ENCODE assay signal across 20 cellular contexts in genomic region chr12:121648458-121649028, GRCh38.
A peak's percentile ranks its signal among the peaks of the same experiment; 100 is the strongest.
DNase-seq lines count a peak whose midpoint lies in the region; ATAC-seq and TF ChIP-seq lines count a peak whose summit lies in the region.
"Had no signal": no experiment of that assay in that cellular context is flagged by ENCODE, and none has a peak within 500 bp of the region (broad histone marks: within the 10 kb centered on the region; RNA-seq: fewer than 3 reads in every experiment).

No MANE protein-coding gene starts in this region.

- H3K4me1 Mint-ChIP-seq in effector memory CD8-positive, alpha-beta T cell (ENCODE audit: low read depth in 2 of 2): peaks cover 16 to 21% of the 10 kb centered on the region in 2 donors
- peaks cover 25% of the 10 kb centered on the region for H3K4me1 Mint-ChIP-seq in stimulated activated effector memory CD8-positive, alpha-beta T cell treated with anti-CD3 and anti-CD28 coated beads, Interleukin-12 subunit alpha, Interleukin-12 subunit beta, amount 100 ng/mL, for 72 hours

- TF ChIP-seq CTCF in brain microvascular endothelial cell (IDR thresholded peaks at IDR 0.05; ENCODE audit: low read depth, low read length, missing control alignments): no peak

- no peak overlapping the region for H3K4me3 ChIP-seq in brain microvascular endothelial cell (ENCODE audit: low read depth, low read length)

- no peak for ATAC-seq in effector memory CD8-positive, alpha-beta T cell (replicated peaks)
- ATAC-seq in stimulated activated effector memory CD8-positive, alpha-beta T cell treated with anti-CD3 and anti-CD28 coated beads, Interleukin-12 subunit alpha, Interleukin-12 subunit beta, amount 100 ng/mL, for 72 hours: no peak

- peak overlapping the region in 1 of 2 donors; percentile 60 for H3K4me3 Mint-ChIP-seq in effector memory CD8-positive, alpha-beta T cell
- H3K4me3 Mint-ChIP-seq in stimulated activated effector memory CD8-positive, alpha-beta T cell treated with anti-CD3 and anti-CD28 coated beads, Interleukin-12 subunit alpha, Interleukin-12 subunit beta, amount 100 ng/mL, for 72 hours: no peak overlapping the region

- peak overlapping the region; percentile 61 to 92 for H3K27ac Mint-ChIP-seq in effector memory CD8-positive, alpha-beta T cell
- H3K27ac Mint-ChIP-seq in stimulated activated effector memory CD8-positive, alpha-beta T cell treated with anti-CD3 and anti-CD28 coated beads, Interleukin-12 subunit alpha, Interleukin-12 subunit beta, amount 100 ng/mL, for 72 hours: peak overlapping the region; percentile 75

- no peaks in the 10 kb centered on the region for H3K36me3 ChIP-seq in brain microvascular endothelial cell (replicated peaks)

- no peak overlapping the region for H3K27ac ChIP-seq in brain microvascular endothelial cell

- peaks cover 52% of the 10 kb centered on the region for H3K36me3 Mint-ChIP-seq in effector memory CD8-positive, alpha-beta T cell (ENCODE audit: insufficient read depth)
- H3K36me3 Mint-ChIP-seq in stimulated activated effector memory CD8-positive, alpha-beta T cell treated with anti-CD3 and anti-CD28 coated beads, Interleukin-12 subunit alpha, Interleukin-12 subunit beta, amount 100 ng/mL, for 72 hours: peaks cover 63% of the 10 kb centered on the region

- no peaks in the 10 kb centered on the region for H3K27me3 Mint-ChIP-seq in effector memory CD8-positive, alpha-beta T cell

- in situ Hi-C loops in brain microvascular endothelial cell (cut with HindIII; ENCODE audit: low pct_ligation_motif_present, low sequenced_read_pairs): no loop called here

- DNase-seq in NCI-H510A treated with DMSO at 0.1 percent for 48 hours (lab: John Stamatoyannopoulos, UW): peak; percentile 69
- DNase-seq in NCI-H510A (lab: John Stamatoyannopoulos, UW): no peak
- DNase-seq in NCI-H345 (lab: John Stamatoyannopoulos, UW): peak; percentile 65
- no peak for DNase-seq in effector memory CD8-positive, alpha-beta T cell
- no peak for DNase-seq in stimulated activated effector memory CD8-positive, alpha-beta T cell treated with anti-CD3 and anti-CD28 coated beads, Interleukin-12 subunit alpha, Interleukin-12 subunit beta, amount 100 ng/mL, for 72 hours (ENCODE audit: low spot score in 2 of 2)
- no peak for DNase-seq in DMS 273 treated with DMSO at 0.1 percent for 48 hours (lab: John Stamatoyannopoulos, UW)
- DNase-seq in cerebellar nuclear complex (lab: John Stamatoyannopoulos, UW): no peak
- DNase-seq in brain microvascular endothelial cell: no peak
- DNase-seq: activated effector memory CD4-positive, alpha-beta T cell treated with anti-CD3 and anti-CD28 coated beads, Interleukin-2, amount 50 U/mL, for 16 hours; activated T-cell treated with anti-CD3 and anti-CD28 coated beads for 4 hours; amniotic stem cell; DMS79; GF-D8; islet precursor cell; MM.1S; NCI-H2171 treated with DMSO at 0.1 percent for 48 hours; NCI-H774; posterior cingulate gyrus; SK-N-SH; trophoblast cell had no signal

- no peaks in the 10 kb centered on the region for H3K27me3 ChIP-seq in brain microvascular endothelial cell (replicated peaks)

- H3K9me3 Mint-ChIP-seq in effector memory CD8-positive, alpha-beta T cell: no peaks in the 10 kb centered on the region
- no peaks in the 10 kb centered on the region for H3K9me3 Mint-ChIP-seq in stimulated activated effector memory CD8-positive, alpha-beta T cell treated with anti-CD3 and anti-CD28 coated beads, Interleukin-12 subunit alpha, Interleukin-12 subunit beta, amount 100 ng/mL, for 72 hours

Comparison
In these comparisons a context has a peak if more than half of its experiments do, and no peak if none do; other contexts are left out.
1. DNase-seq: peak in NCI-H510A treated with DMSO at 0.1 percent for 48 hours (single experiment) and NCI-H345 (single experiment); none in NCI-H510A (single experiment), effector memory CD8-positive, alpha-beta T cell (0 of 3), stimulated activated effector memory CD8-positive, alpha-beta T cell treated with anti-CD3 and anti-CD28 coated beads, Interleukin-12 subunit alpha, Interleukin-12 subunit beta, amount 100 ng/mL, for 72 hours (0 of 2), DMS 273 treated with DMSO at 0.1 percent for 48 hours (single experiment), cerebellar nuclear complex (0 of 2) and brain microvascular endothelial cell (single experiment).